1 cellular context compared by ENCODE assay signal in the genomic region with DNA sequence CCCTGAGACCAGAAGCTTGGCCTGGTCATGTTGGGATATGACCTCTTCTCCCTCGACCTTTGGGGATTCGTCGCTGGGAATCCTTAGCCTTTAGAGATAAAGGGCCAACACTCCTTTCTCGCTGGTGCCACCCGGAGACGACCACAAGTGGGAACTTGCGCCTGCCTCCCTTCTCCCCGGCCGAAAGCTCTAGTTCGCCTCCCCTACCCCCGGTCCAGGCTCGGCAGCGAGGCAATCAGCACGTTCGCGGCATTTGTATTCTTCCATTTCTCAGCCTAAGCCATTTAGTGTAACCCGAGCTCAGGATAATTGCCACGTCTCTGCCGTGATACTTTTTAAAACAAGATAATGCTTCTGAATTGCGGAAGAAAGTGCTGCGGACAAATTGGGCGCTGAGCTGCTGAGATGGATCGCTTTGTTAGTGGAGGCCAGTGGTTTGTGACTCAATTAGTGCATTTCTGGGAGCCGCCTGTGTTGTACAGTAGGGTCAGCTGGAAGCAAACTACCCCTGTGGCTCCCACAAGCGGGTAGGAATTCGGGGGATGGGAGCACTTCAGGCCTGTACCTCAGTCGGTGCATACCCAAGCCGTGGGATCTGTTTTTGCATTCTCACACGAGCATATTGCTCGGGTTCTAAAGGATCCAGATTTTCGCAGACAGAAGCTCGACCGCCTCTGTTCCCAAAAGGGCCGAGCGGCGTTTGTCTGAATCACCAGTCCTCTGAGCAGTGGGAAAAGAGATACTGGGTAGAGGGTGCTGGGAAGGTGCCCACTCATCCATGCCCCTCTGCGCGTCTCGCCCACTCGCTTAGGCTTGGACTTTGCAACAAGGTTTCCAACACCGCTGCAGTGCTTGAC.
TF ChIP-seq lines count a peak whose summit lies in the region.

No MANE protein-coding gene starts in this region.

TF ChIP-seq in IMR-90, 13 proteins besides CTCF, POLR2A, EP300 and RAD21:
- TF ChIP-seq RCOR1 (IDR thresholded peaks at IDR 0.05; ENCODE audit: insufficient replicate concordance, low read length) (no peak), RFX5 (IDR thresholded peaks at IDR 0.05; ENCODE audit: low read depth, low read length) (no peak), MAZ (IDR thresholded peaks at IDR 0.05; ENCODE audit: borderline replicate concordance, low read depth, low read length) (no peak), FOS (IDR thresholded peaks at IDR 0.05; ENCODE audit: low read depth, low read length) (no peak), CHD1 (IDR thresholded peaks at IDR 0.05; ENCODE audit: low read depth, low read length) (no peak), USF2 (IDR thresholded peaks at IDR 0.05; ENCODE audit: low read depth, low read length) (no peak), BHLHE40 (IDR thresholded peaks at IDR 0.05; ENCODE audit: low read depth, low read length) (no peak), NFE2L2 (IDR thresholded peaks at IDR 0.05; ENCODE audit: low read depth, low read length) (no peak), CEBPB (IDR thresholded peaks at IDR 0.05; ENCODE audit: low read depth, low read length) (no peak), MAFK (IDR thresholded peaks at IDR 0.05; ENCODE audit: low read depth, low read length) (no peak), SMC3 (IDR thresholded peaks at IDR 0.05; ENCODE audit: low read depth, low read length) (no peak), MXI1 (IDR thresholded peaks at IDR 0.05; ENCODE audit: borderline replicate concordance, low read depth, low read length) (no peak)
- TF ChIP-seq, protein P1, sequence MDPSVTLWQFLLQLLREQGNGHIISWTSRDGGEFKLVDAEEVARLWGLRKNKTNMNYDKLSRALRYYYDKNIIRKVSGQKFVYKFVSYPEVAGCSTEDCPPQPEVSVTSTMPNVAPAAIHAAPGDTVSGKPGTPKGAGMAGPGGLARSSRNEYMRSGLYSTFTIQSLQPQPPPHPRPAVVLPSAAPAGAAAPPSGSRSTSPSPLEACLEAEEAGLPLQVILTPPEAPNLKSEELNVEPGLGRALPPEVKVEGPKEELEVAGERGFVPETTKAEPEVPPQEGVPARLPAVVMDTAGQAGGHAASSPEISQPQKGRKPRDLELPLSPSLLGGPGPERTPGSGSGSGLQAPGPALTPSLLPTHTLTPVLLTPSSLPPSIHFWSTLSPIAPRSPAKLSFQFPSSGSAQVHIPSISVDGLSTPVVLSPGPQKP (IDR thresholded peaks at IDR 0.05; ENCODE audit: borderline replicate concordance, low read depth, low read length): no peak
